8 cellular contexts compared by ENCODE assay signal in the genomic region with DNA sequence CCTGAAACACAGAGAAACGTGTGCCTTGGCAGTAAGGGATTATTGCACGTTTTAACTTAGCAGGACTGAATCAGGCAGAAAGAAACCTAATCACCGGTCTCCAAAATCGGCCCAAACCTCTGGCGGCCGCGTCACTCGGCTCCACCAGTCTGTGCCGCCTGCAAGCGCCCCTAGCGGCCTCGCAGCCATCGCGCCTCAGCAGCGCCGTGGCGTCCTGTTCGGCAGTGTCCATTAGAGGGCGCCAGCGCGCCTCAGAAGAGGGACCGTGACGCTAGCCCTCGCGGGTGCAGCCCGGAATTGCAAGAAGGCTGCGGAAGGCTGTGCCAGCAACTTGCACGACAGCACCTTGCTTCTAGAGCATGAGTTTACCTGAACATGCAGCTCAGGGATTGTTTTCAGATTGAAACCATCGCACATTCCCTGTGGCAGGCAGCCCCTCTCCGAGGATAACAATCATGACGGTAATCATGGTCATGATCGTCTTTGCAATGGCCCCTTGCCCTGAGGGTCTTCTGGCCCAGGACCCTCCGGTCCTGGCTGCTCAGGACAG.
A peak's percentile ranks its signal among the peaks of the same experiment; 100 is the strongest.
DNase-seq lines count a peak whose midpoint lies in the region; ATAC-seq and TF ChIP-seq lines count a peak whose summit lies in the region.

No MANE protein-coding gene starts in this region.

- H3K4me1 ChIP-seq in SK-N-SH (ENCODE audit: control insufficient read depth in 1 of 2, insufficient read depth in 2 of 2, low read depth in 1 of 2, low read length in 1 of 2) (peaks cover 0 to 7% of the 10 kb centered on the region in 2 experiments; a peak in 1 of 4 replicates), suprapubic skin (peaks cover 12% of the 10 kb centered on the region)

- H3K9me3 Mint-ChIP-seq in activated naive CD4-positive, alpha-beta T cell treated with anti-CD3 and anti-CD28 coated beads, Interleukin-2, amount 50 U/mL, for 72 hours = no peaks in the 10 kb centered on the region

- CTCF ChIA-PET in GM10248 (lab: Yijun Ruan, JAX) = interaction anchor here (0.6 to 6.2 kb wide), 61 partner anchors 9 to 958 kb away, joined by 3 to 42 read pairs (median 3); a partner anchor contains a TSS
- CTCF ChIA-PET in SK-N-SH (lab: Yijun Ruan, JAX) = interaction anchor here (0.6 to 3.3 kb wide), 82 partner anchors 9 to 766 kb away, joined by 3 to 29 read pairs (median 4); a partner anchor contains a TSS

- H3K27me3 ChIP-seq in SK-N-SH (ENCODE audit: insufficient read depth) (0 out of 2 replicates have a peak, but pooled peaks cover 5% of the 10 kb centered on the region), suprapubic skin (no peaks in the 10 kb centered on the region)

- H3K9me3 ChIP-seq in SK-N-SH (no peaks in the 10 kb centered on the region), suprapubic skin (no peaks in the 10 kb centered on the region)

- no peak for TF ChIP-seq EP300 in SK-N-SH (IDR thresholded peaks at IDR 0.05; ENCODE audit: borderline replicate concordance in 1 of 2, low read depth in 1 of 2, low read length in 1 of 2)
- TF ChIP-seq EP300 in suprapubic skin (IDR thresholded peaks at IDR 0.05) = no peak

- TF ChIP-seq CTCF in GM10248 (IDR thresholded peaks at IDR 0.05; ENCODE audit: control extremely low read depth, extremely low read depth, low read depth, missing control alignments) (peak; percentile 100), SK-N-SH (IDR thresholded peaks at IDR 0.05) (peak; percentile 100), suprapubic skin (IDR thresholded peaks at IDR 0.05) (peak; percentile 100)

- no peaks in the 10 kb centered on the region for H4K20me1 ChIP-seq in SK-N-SH (ENCODE audit: insufficient read depth)

- no peak overlapping the region for H3K9ac ChIP-seq in SK-N-SH

- no peaks in the 10 kb centered on the region for H3K79me2 ChIP-seq in SK-N-SH (ENCODE audit: insufficient read depth)

- peaks cover 0 to under 1% of the 10 kb centered on the region in 2 donors for H3K36me3 Mint-ChIP-seq in activated naive CD4-positive, alpha-beta T cell treated with anti-CD3 and anti-CD28 coated beads, Interleukin-2, amount 50 U/mL, for 72 hours

- H3K27ac ChIP-seq in SK-N-SH (ENCODE audit: low read depth in 2 of 2, low read length in 1 of 2) (no peak overlapping the region), suprapubic skin (peak overlapping the region; percentile 70)

- POLR2A ChIA-PET in GM10248 (lab: Yijun Ruan, JAX) (no interaction called here), SK-N-SH (lab: Yijun Ruan, JAX) (no interaction called here)

- H3K27ac Mint-ChIP-seq in activated naive CD4-positive, alpha-beta T cell treated with anti-CD3 and anti-CD28 coated beads, Interleukin-2, amount 50 U/mL, for 72 hours = peak overlapping the region; percentile 68 to 95

- DNase-seq in GM10248 (ENCODE audit: extremely low spot score) (peak; percentile 96), NCI-H1092 (lab: John Stamatoyannopoulos, UW) (peak; percentile 88), SK-N-SH (peak; percentile 92), glomerular visceral epithelial cell (ENCODE audit: extremely low spot score) (peak; percentile 92), occipital lobe (lab: John Stamatoyannopoulos, UW) (peak; percentile 95), suprapubic skin (ENCODE audit: low spot score in 2 of 2) (peak; percentile 94 to 96)
- peak; percentile 97 to 100 for DNase-seq in activated naive CD4-positive, alpha-beta T cell treated with anti-CD3 and anti-CD28 coated beads, Interleukin-2, amount 50 U/mL, for 72 hours (ENCODE audit: low spot score in 2 of 2)

- 7% methylated on average over 14 of the region's 33 CpGs for WGBS in SK-N-SH (ENCODE audit: low lambda C conversion rate)
- WGBS in suprapubic skin = 1% methylated on average over 31 of the region's 33 CpGs

- peak overlapping the region; percentile 52 to 62 for H3K4me3 ChIP-seq in SK-N-SH (ENCODE audit: low read depth in 2 of 2, low read length in 1 of 2)
- H3K4me3 ChIP-seq in suprapubic skin = peak overlapping the region; percentile 55

- peak; percentile 98 for ATAC-seq in HG02623 (IDR thresholded peaks at IDR 0.05; ENCODE audit: unreplicated experiment)
- ATAC-seq in activated naive CD4-positive, alpha-beta T cell treated with anti-CD3 and anti-CD28 coated beads, Interleukin-2, amount 50 U/mL, for 72 hours = peak; percentile 97 to 99

- H3K4me2 ChIP-seq in SK-N-SH = peak overlapping the region; percentile 72

- peak overlapping the region; percentile 78; the same call in 1 of the 2 replicates for H2AFZ ChIP-seq in SK-N-SH (ENCODE audit: low read depth)

- no peaks in the 10 kb centered on the region for H3F3A ChIP-seq in SK-N-SH (replicated peaks; ENCODE audit: insufficient read depth)

- peak; percentile 96 for TF ChIP-seq RAD21 in SK-N-SH (IDR thresholded peaks at IDR 0.05; ENCODE audit: low read length)

- TF ChIP-seq POLR2A in suprapubic skin (IDR thresholded peaks at IDR 0.05) = no peak

- H3K36me3 ChIP-seq in SK-N-SH (replicated peaks in 1 of 2; ENCODE audit: control insufficient read depth in 1 of 2, insufficient read depth in 2 of 2, low read length in 1 of 2) = no peaks in the 10 kb centered on the region
- H3K36me3 ChIP-seq in suprapubic skin = no peaks in the 10 kb centered on the region

- H3K9me2 ChIP-seq in SK-N-SH = no peaks in the 10 kb centered on the region

TF ChIP-seq in SK-N-SH, 30 proteins besides CTCF, POLR2A, EP300 and RAD21 (continues in another document):
- no peak for TF ChIP-seq TEAD4 (IDR thresholded peaks at IDR 0.05; ENCODE audit: borderline replicate concordance, insufficient read depth)
- TF ChIP-seq, protein P1, sequence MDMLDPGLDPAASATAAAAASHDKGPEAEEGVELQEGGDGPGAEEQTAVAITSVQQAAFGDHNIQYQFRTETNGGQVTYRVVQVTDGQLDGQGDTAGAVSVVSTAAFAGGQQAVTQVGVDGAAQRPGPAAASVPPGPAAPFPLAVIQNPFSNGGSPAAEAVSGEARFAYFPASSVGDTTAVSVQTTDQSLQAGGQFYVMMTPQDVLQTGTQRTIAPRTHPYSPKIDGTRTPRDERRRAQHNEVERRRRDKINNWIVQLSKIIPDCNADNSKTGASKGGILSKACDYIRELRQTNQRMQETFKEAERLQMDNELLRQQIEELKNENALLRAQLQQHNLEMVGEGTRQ (IDR thresholded peaks at IDR 0.05; ENCODE audit: borderline replicate concordance, low read depth, low read length) = no peak
- TF ChIP-seq FOXM1 (IDR thresholded peaks at IDR 0.05; ENCODE audit: low read depth) = no peak
- peak; percentile 63; the same call in 1 of the 2 replicates for TF ChIP-seq SIN3A (IDR thresholded peaks at IDR 0.05; ENCODE audit: borderline replicate concordance, low read depth, low read length)
- no peak; the same call in 1 of the 2 replicates for TF ChIP-seq MXI1 (IDR thresholded peaks at IDR 0.05; ENCODE audit: low read depth, low read length)
- TF ChIP-seq, protein P2, sequence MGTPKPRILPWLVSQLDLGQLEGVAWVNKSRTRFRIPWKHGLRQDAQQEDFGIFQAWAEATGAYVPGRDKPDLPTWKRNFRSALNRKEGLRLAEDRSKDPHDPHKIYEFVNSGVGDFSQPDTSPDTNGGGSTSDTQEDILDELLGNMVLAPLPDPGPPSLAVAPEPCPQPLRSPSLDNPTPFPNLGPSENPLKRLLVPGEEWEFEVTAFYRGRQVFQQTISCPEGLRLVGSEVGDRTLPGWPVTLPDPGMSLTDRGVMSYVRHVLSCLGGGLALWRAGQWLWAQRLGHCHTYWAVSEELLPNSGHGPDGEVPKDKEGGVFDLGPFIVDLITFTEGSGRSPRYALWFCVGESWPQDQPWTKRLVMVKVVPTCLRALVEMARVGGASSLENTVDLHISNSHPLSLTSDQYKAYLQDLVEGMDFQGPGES (IDR thresholded peaks at IDR 0.05; ENCODE audit: low read depth, low read length) = no peak
- no peak for TF ChIP-seq TCF12 (IDR thresholded peaks at IDR 0.05)
- TF ChIP-seq RFX5 (IDR thresholded peaks at IDR 0.05; ENCODE audit: low read length) = peak; percentile 64
- no peak for TF ChIP-seq NFIC (IDR thresholded peaks at IDR 0.05; ENCODE audit: borderline replicate concordance)
- no peak for TF ChIP-seq EZH2phosphoT487 (IDR thresholded peaks at IDR 0.05; ENCODE audit: borderline replicate concordance, low read depth)
- no peak for TF ChIP-seq MEF2A (IDR thresholded peaks at IDR 0.05; ENCODE audit: borderline replicate concordance, low read depth)
- TF ChIP-seq GABPA (IDR thresholded peaks at IDR 0.05; ENCODE audit: low read depth) = no peak
- TF ChIP-seq GATA2 (CRISPR knock-in tag; IDR thresholded peaks at IDR 0.05) = no peak
- TF ChIP-seq POLR2AphosphoS5 (IDR thresholded peaks at IDR 0.05; ENCODE audit: low read depth, low read length) = no peak
- TF ChIP-seq ELF1 (IDR thresholded peaks at IDR 0.05) = no peak
- TF ChIP-seq, protein P3, sequence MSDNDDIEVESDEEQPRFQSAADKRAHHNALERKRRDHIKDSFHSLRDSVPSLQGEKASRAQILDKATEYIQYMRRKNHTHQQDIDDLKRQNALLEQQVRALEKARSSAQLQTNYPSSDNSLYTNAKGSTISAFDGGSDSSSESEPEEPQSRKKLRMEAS (IDR thresholded peaks at IDR 0.05; ENCODE audit: low read depth) = no peak; the same call in 1 of the 2 replicates
- TF ChIP-seq RXRA (IDR thresholded peaks at IDR 0.05; ENCODE audit: borderline replicate concordance, low read depth) = no peak
- peak; percentile 59; the same call in 1 of the 2 replicates for TF ChIP-seq FOXJ3 (CRISPR knock-in tag; IDR thresholded peaks at IDR 0.05)
- TF ChIP-seq, protein P4, sequence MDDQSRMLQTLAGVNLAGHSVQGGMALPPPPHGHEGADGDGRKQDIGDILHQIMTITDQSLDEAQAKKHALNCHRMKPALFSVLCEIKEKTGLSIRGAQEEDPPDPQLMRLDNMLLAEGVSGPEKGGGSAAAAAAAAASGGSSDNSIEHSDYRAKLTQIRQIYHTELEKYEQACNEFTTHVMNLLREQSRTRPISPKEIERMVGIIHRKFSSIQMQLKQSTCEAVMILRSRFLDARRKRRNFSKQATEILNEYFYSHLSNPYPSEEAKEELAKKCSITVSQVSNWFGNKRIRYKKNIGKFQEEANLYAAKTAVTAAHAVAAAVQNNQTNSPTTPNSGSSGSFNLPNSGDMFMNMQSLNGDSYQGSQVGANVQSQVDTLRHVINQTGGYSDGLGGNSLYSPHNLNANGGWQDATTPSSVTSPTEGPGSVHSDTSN (IDR thresholded peaks at IDR 0.05) = no peak
- no peak for TF ChIP-seq TAF1 (IDR thresholded peaks at IDR 0.05; ENCODE audit: borderline replicate concordance, low read depth, low read length)
- peak; percentile 78 for TF ChIP-seq CHD2 (IDR thresholded peaks at IDR 0.05; ENCODE audit: low read length, partially characterized antibody)
- peak; percentile 92 for TF ChIP-seq SMC3 (IDR thresholded peaks at IDR 0.05; ENCODE audit: low read depth, low read length)
- no peak for TF ChIP-seq JUND (IDR thresholded peaks at IDR 0.05)
